Comparison of ENCODE assay signal across 24 cellular contexts in genomic region chr17:17175340-17175739, GRCh38. TPM values are rescaled to one million over a fixed set of nuclear protein-coding genes. Genes with fewer than 3 reads are reported as not detected.
A peak's percentile ranks its signal among the peaks of the same experiment; 100 is the strongest.
DNase-seq lines count a peak whose midpoint lies in the region; ATAC-seq, FAIRE-seq and TF ChIP-seq lines count a peak whose summit lies in the region.
"Had no signal": no experiment of that assay in that cellular context is flagged by ENCODE, and none has a peak within 500 bp of the region (broad histone marks: within the 10 kb centered on the region; RNA-seq: fewer than 3 reads in every experiment).

No MANE protein-coding gene starts in this region.

- peak overlapping the region; percentile 24 for H3K27ac Mint-ChIP-seq in activated naive CD4-positive, alpha-beta T cell treated with anti-CD3 and anti-CD28 coated beads for 36 hours
- H3K27ac Mint-ChIP-seq in CD8-positive, alpha-beta memory T cell, result peak overlapping the region in 5 of 8 donors; percentile 73 to 99 (median 91)
- H3K27ac Mint-ChIP-seq in type B pancreatic cell, result peak overlapping the region; percentile 34

- FAIRE-seq in kidney (lab: Jason Lieb, UNC), result no peak
- FAIRE-seq: small intestine had no signal

- H3K4me3 ChIP-seq in CD8-positive, alpha-beta memory T cell (ENCODE audit: low read length), result no peak overlapping the region
- no peak overlapping the region for H3K4me3 ChIP-seq in kidney (ENCODE audit: low read length in 2 of 2)
- H3K4me3 ChIP-seq: adrenal gland, tibial artery had no signal

- POLR2A ChIA-PET in CD8-positive, alpha-beta memory T cell (lab: Charles Lee), result no interaction called here

- H3K27ac ChIP-seq in CD8-positive, alpha-beta memory T cell (ENCODE audit: low read depth, low read length), result no peak overlapping the region
- no peak overlapping the region for H3K27ac ChIP-seq in kidney (ENCODE audit: low read depth in 2 of 2, low read length in 2 of 2)
- H3K27ac ChIP-seq: brain microvascular endothelial cell, tibial artery had no signal

- CTCF ChIA-PET in activated naive CD4-positive, alpha-beta T cell treated with anti-CD3 and anti-CD28 coated beads for 36 hours (lab: Charles Lee), result no interaction called here
- CTCF ChIA-PET in CD8-positive, alpha-beta memory T cell (lab: Charles Lee), result interaction anchor here (1.2 kb wide), 1 partner anchor 12 kb away, joined by 3 read pairs; no protein-coding TSS in a partner anchor

- no peaks in the 10 kb centered on the region for H3K9me3 Mint-ChIP-seq in activated naive CD4-positive, alpha-beta T cell treated with anti-CD3 and anti-CD28 coated beads for 36 hours
- H3K9me3 Mint-ChIP-seq in CD8-positive, alpha-beta memory T cell, result no peaks in the 10 kb centered on the region
- no peaks in the 10 kb centered on the region for H3K9me3 Mint-ChIP-seq in type B pancreatic cell
- H3K9me3 Mint-ChIP-seq: activated T-helper 2 cell treated with anti-CD3 and anti-CD28 coated beads, Interferon-gamma antibody, Interleukin-2, Interleukin-4, amounts not matched to agents 10 μg/mL and 5 μg/mL and 100 μg/mL, durations not matched to agents 14 hours and 24 hours and 36 hours; immature natural killer cell; naive B cell had no signal

- H3K27me3 ChIP-seq in CD8-positive, alpha-beta memory T cell (ENCODE audit: insufficient read depth, low read length, poor library complexity, severe bottlenecking), result no peaks in the 10 kb centered on the region
- H3K27me3 ChIP-seq: adrenal gland, brain microvascular endothelial cell, tibial artery had no signal

- H3K27me3 Mint-ChIP-seq in activated naive CD4-positive, alpha-beta T cell treated with anti-CD3 and anti-CD28 coated beads for 36 hours (ENCODE audit: low read depth), result no peaks in the 10 kb centered on the region
- H3K27me3 Mint-ChIP-seq in CD8-positive, alpha-beta memory T cell, result no peaks in the 10 kb centered on the region
- H3K27me3 Mint-ChIP-seq in type B pancreatic cell, result no peaks in the 10 kb centered on the region
- H3K27me3 Mint-ChIP-seq: naive B cell had no signal

- intact Hi-C loops in activated naive CD4-positive, alpha-beta T cell treated with anti-CD3 and anti-CD28 coated beads for 36 hours (cut with micrococcal nuclease), result loop anchor here (5.0 to 10.0 kb wide), 2 partner anchors 133 to 679 kb away; partner anchors contain the start of gene MPRIP
- intact Hi-C loops in kidney (cut with DNase I), result no loop called here

- H3K36me3 Mint-ChIP-seq in activated naive CD4-positive, alpha-beta T cell treated with anti-CD3 and anti-CD28 coated beads for 36 hours (ENCODE audit: low read depth), result peaks cover 31% of the 10 kb centered on the region
- peaks cover 12 to 85% (median 29%) of the 10 kb centered on the region in 3 donors for H3K36me3 Mint-ChIP-seq in CD8-positive, alpha-beta memory T cell
- H3K36me3 Mint-ChIP-seq in type B pancreatic cell, result peaks cover 5% of the 10 kb centered on the region

- H3K9me3 ChIP-seq in CD8-positive, alpha-beta memory T cell (ENCODE audit: low read length), result no peaks in the 10 kb centered on the region
- H3K9me3 ChIP-seq in kidney (ENCODE audit: control insufficient read depth in 1 of 2, low read length in 2 of 2), result no peaks in the 10 kb centered on the region
- H3K9me3 ChIP-seq: adrenal gland, tibial artery had no signal

- no peak for ATAC-seq in GM19463 (IDR thresholded peaks at IDR 0.05; ENCODE audit: unreplicated experiment)

- DNase-seq in activated naive CD4-positive, alpha-beta T cell treated with anti-CD3 and anti-CD28 coated beads for 36 hours, result no peak
- DNase-seq in activated naive CD4-positive, alpha-beta T cell treated with anti-CD3 and anti-CD28 coated beads, Interleukin-2, amount 50 U/mL, for 16 hours, result no peak
- no peak for DNase-seq in CD8-positive, alpha-beta memory T cell
- peak; percentile 40 for DNase-seq in kidney
- no peak for DNase-seq in type B pancreatic cell (ENCODE audit: extremely low spot score, unreplicated experiment)
- DNase-seq in SHP77 (lab: John Stamatoyannopoulos, UW), result no peak
- DNase-seq: adrenal gland; brain microvascular endothelial cell; C1 segment of cervical spinal cord; hypothalamus; mesenchymal stem cell; NCI-H1105 treated with DMSO at 0.1 percent for 48 hours; NCI-H1930; NCI-H526; NK-92 treated with Interleukin-12 subunit alpha and Interleukin-12 subunit beta, amount 100 ng/mL, for 24 hours; SHP77 treated with DMSO at 0.1 percent for 48 hours; small intestine; stimulated activated CD4-positive, alpha-beta T cell treated with anti-CD3 and anti-CD28 coated beads, Interleukin-1b, Interleukin-23, amount 100 ng/mL, for 48 hours; stimulated activated CD8-positive, alpha-beta memory T cell treated with anti-CD3 and anti-CD28 coated beads, Interleukin-4, amount 100 ng/mL, for 48 hours had no signal

- H3K9ac ChIP-seq in kidney (ENCODE audit: low read length in 2 of 2), result no peak overlapping the region

- H3K4me1 ChIP-seq in CD8-positive, alpha-beta memory T cell (ENCODE audit: insufficient read depth, low read length), result peaks cover 84% of the 10 kb centered on the region
- peaks cover 0 to 7% of the 10 kb centered on the region in 2 donors for H3K4me1 ChIP-seq in kidney (ENCODE audit: control insufficient read depth in 1 of 2, insufficient read depth in 1 of 2, low read depth in 1 of 2, low read length in 2 of 2)
- H3K4me1 ChIP-seq: adrenal gland had no signal

- no peak overlapping the region for H3K4me3 Mint-ChIP-seq in activated naive CD4-positive, alpha-beta T cell treated with anti-CD3 and anti-CD28 coated beads for 36 hours
- no peak overlapping the region for H3K4me3 Mint-ChIP-seq in CD8-positive, alpha-beta memory T cell
- no peak overlapping the region for H3K4me3 Mint-ChIP-seq in type B pancreatic cell

- TF ChIP-seq CTCF in kidney (IDR thresholded peaks at IDR 0.05; ENCODE audit: borderline replicate concordance, extremely low read depth, insufficient read depth) (no peak), type B pancreatic cell (conservative IDR thresholded peaks at IDR 0.05) (no peak)

- H3K36me3 ChIP-seq in CD8-positive, alpha-beta memory T cell (ENCODE audit: insufficient read depth, low read length), result peaks cover 27% of the 10 kb centered on the region
- H3K36me3 ChIP-seq in kidney (ENCODE audit: control insufficient read depth in 1 of 2, insufficient read depth in 2 of 2, low read length in 2 of 2), result peaks cover 51 to 86% of the 10 kb centered on the region in 2 donors

- peaks cover 70% of the 10 kb centered on the region for H3K4me1 Mint-ChIP-seq in activated naive CD4-positive, alpha-beta T cell treated with anti-CD3 and anti-CD28 coated beads for 36 hours (ENCODE audit: low read depth)
- H3K4me1 Mint-ChIP-seq in CD8-positive, alpha-beta memory T cell, result peaks cover 51 to 79% (median 78%) of the 10 kb centered on the region in 3 donors
- H3K4me1 Mint-ChIP-seq in type B pancreatic cell (ENCODE audit: unreplicated experiment), result no peaks in the 10 kb centered on the region

RNA-seq across cellular contexts. Expression of gene PLD6, which starts 30.8 kb away (rescaled TPM):
- 1 to 10 TPM; 5.3 to 5.4 TPM for total RNA-seq in activated naive CD4-positive, alpha-beta T cell treated with anti-CD3 and anti-CD28 coated beads for 36 hours
- total RNA-seq in CD8-positive, alpha-beta memory T cell, result 10 to 100 TPM; 26.5 to 28.4 TPM
- 6.9 TPM for polyA plus RNA-seq in CD8-positive, alpha-beta memory T cell
- total RNA-seq in kidney, result 3.7 TPM
- 2.9 TPM for polyA plus RNA-seq in kidney (ENCODE audit: insufficient read depth, low read depth, low replicate concordance)
- total RNA-seq in type B pancreatic cell (ENCODE audit: low replicate concordance), result 0.43 and 1.5 TPM in 2 replicates

Comparison
In these comparisons a context has a peak if more than half of its experiments do, and no peak if none do; other contexts are left out.
1. H3K27ac Mint-ChIP-seq: peak in every context shown above with its lines; median percentile 91 in CD8-positive, alpha-beta memory T cell; 34 in type B pancreatic cell; 24 in activated naive CD4-positive, alpha-beta T cell treated with anti-CD3 and anti-CD28 coated beads for 36 hours.